11 cellular contexts compared by ENCODE assay signal in the genomic region with DNA sequence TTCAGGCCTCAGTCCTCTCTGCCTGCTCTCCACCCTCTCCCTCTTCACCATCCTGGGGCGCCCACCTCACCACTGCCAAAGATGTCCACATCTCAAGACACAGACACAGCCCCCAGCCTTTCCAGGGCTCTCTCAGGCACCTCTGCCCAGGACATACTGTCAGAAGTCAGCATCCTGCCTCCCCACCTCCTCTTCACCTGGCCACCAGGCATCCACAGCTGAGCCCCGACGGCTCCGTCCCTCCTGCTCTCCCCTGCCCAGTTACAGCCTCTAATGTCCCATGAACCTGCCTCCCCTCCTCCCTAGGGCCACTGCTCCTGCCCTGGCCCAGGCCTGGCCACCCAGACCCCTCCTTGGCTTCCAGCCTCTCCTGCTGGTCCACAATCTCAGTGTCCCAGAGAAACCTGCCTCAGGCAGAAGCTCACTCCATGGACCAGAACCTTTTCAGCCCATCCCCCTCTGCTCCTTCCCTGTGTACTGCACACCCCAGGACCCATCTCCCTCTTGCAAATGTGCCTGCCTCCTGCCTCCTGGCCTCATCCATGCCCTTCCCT. TPM values are rescaled to one million over a fixed set of nuclear protein-coding genes. Genes with fewer than 3 reads are reported as not detected.
DNase-seq lines count a peak whose midpoint lies in the region; ATAC-seq and TF ChIP-seq lines count a peak whose summit lies in the region.
"Had no signal": no experiment of that assay in that cellular context is flagged by ENCODE, and none has a peak within 500 bp of the region (broad histone marks: within the 10 kb centered on the region; RNA-seq: fewer than 3 reads in every experiment).

No MANE protein-coding gene starts in this region.

- H3K9me3 Mint-ChIP-seq in CD8-positive, alpha-beta T cell, result no peaks in the 10 kb centered on the region
- no peaks in the 10 kb centered on the region for H3K9me3 Mint-ChIP-seq in dendritic cell treated with granulocyte-macrophage colony-stimulating factor and Interleukin-4, amounts not matched to agents 40 ng/mL and 50 ng/mL, for 4 days

- BruUV-seq in PC-3 (replicated peaks; lab: Mats Ljungman, UMichigan), result no TSS peak

- H3K79me2 ChIP-seq in PC-3 (ENCODE audit: low read length), result peaks cover 27% of the 10 kb centered on the region

- peak in 1 of 7 experiments; percentile 10 for DNase-seq in CD8-positive, alpha-beta T cell
- DNase-seq in PC-3, result no peak
- DNase-seq in psoas muscle, result no peak
- no peak for DNase-seq in kidney glomerular epithelial cell (lab: John Stamatoyannopoulos, UW)
- no peak for DNase-seq in medulla oblongata (ENCODE audit: extremely low spot score)
- DNase-seq in epidermal melanocyte (ENCODE audit: insufficient read length, low spot score), result no peak
- DNase-seq in activated CD4-positive, CD25-positive, alpha-beta regulatory T cell (lab: John Stamatoyannopoulos, UW), result no peak
- DNase-seq: foreskin keratinocyte; NCI-H1105; stimulated activated CD4-positive, alpha-beta T cell treated with anti-CD3 and anti-CD28 coated beads, Interleukin-4, amount 100 ng/mL, for 24 hours had no signal

- intact Hi-C loops in CD8-positive, alpha-beta T cell (cut with DNase I, micrococcal nuclease), result no loop called here
- intact Hi-C loops in PC-3 (cut with micrococcal nuclease), result loop anchor here (2.0 kb wide), 1 partner anchor 16 kb away; the partner anchor contains the start of gene ZNRD2
- intact Hi-C loops in dendritic cell treated with granulocyte-macrophage colony-stimulating factor and Interleukin-4, amounts not matched to agents 40 ng/mL and 50 ng/mL, for 4 days (cut with micrococcal nuclease), result no loop called here
- intact Hi-C loops in psoas muscle (cut with DNase I), result no loop called here

- peaks cover 66% of the 10 kb centered on the region for H3K4me1 Mint-ChIP-seq in CD8-positive, alpha-beta T cell (ENCODE audit: low read depth)
- H3K4me1 Mint-ChIP-seq in dendritic cell treated with granulocyte-macrophage colony-stimulating factor and Interleukin-4, amounts not matched to agents 40 ng/mL and 50 ng/mL, for 4 days (ENCODE audit: low read depth), result peaks cover 62% of the 10 kb centered on the region

- POLR2A ChIA-PET in CD8-positive, alpha-beta T cell (lab: Charles Lee), result interaction anchor here (1.6 kb wide), 1 partner anchor 18 kb away, joined by 7 read pairs; the partner anchor contains the start of gene FAM89B
- POLR2A ChIA-PET in PC-3 (lab: Charles Lee; ENCODE audit: unreplicated experiment), result no interaction called here

- peak overlapping the region; percentile 39 for H3K27ac ChIP-seq in CD8-positive, alpha-beta T cell (ENCODE audit: low read depth, low read length)
- H3K27ac ChIP-seq in PC-3 (ENCODE audit: low read length), result peak overlapping the region; percentile 80
- peak overlapping the region; percentile 99 for H3K27ac ChIP-seq in psoas muscle
- H3K27ac ChIP-seq: foreskin keratinocyte had no signal

- CTCF ChIA-PET in CD8-positive, alpha-beta T cell (lab: Charles Lee), result interaction anchor here (0.6 to 6.3 kb wide), 5 partner anchors 10 to 406 kb away, joined by 3 to 55 read pairs (median 3); partner anchors contain the start of gene ZNRD2
- CTCF ChIA-PET in PC-3 (lab: Charles Lee), result interaction anchor here (0.7 kb wide), 1 partner anchor 19 kb away, joined by 3 read pairs; no protein-coding TSS in a partner anchor

- peak overlapping the region; percentile 89 for H3K27ac Mint-ChIP-seq in CD8-positive, alpha-beta T cell
- peak overlapping the region; percentile 39 for H3K27ac Mint-ChIP-seq in dendritic cell treated with granulocyte-macrophage colony-stimulating factor and Interleukin-4, amounts not matched to agents 40 ng/mL and 50 ng/mL, for 4 days

- WGBS in psoas muscle, 3 donors, result 78 to 98% (median 79%) methylated on average over 4 of the region's 4 CpGs

- H3F3A ChIP-seq in PC-3 (ENCODE audit: low read length, unreplicated experiment), result peaks cover 6% of the 10 kb centered on the region

- H4K20me1 ChIP-seq in PC-3 (ENCODE audit: low read length), result no peaks in the 10 kb centered on the region

- peak overlapping the region; percentile 22 for H3K4me3 ChIP-seq in CD8-positive, alpha-beta T cell (ENCODE audit: low read depth, low read length)
- peak overlapping the region; percentile 68 for H3K4me3 ChIP-seq in PC-3 (ENCODE audit: low read length)
- H3K4me3 ChIP-seq in psoas muscle, result peak overlapping the region; percentile 14

- H3K36me3 ChIP-seq in CD8-positive, alpha-beta T cell (ENCODE audit: insufficient read depth, low read length), result peaks cover 11% of the 10 kb centered on the region
- H3K36me3 ChIP-seq in PC-3 (ENCODE audit: low read depth, low read length) (peaks cover 4% of the 10 kb centered on the region; the same call in 1 of the 2 replicates), psoas muscle (ENCODE audit: insufficient read depth in 1 of 2, low read depth in 1 of 2) (peaks cover 0 to 31% of the 10 kb centered on the region in 2 donors)

- TF ChIP-seq CTCF in CD8-positive, alpha-beta T cell (IDR thresholded peaks at IDR 0.05), result no peak
- TF ChIP-seq CTCF in PC-3 (conservative IDR thresholded peaks at IDR 0.05; ENCODE audit: low read depth, low read length) (no peak), psoas muscle (IDR thresholded peaks at IDR 0.05) (no peak)

- H3K4me1 ChIP-seq in CD8-positive, alpha-beta T cell (ENCODE audit: insufficient read depth, low read length), result peaks cover 72% of the 10 kb centered on the region
- H3K4me1 ChIP-seq in PC-3 (ENCODE audit: insufficient read depth, low read length) (peaks cover 58% of the 10 kb centered on the region), psoas muscle (peaks cover 41% of the 10 kb centered on the region)

- peaks cover 28% of the 10 kb centered on the region for H3K36me3 Mint-ChIP-seq in CD8-positive, alpha-beta T cell
- no peaks in the 10 kb centered on the region for H3K36me3 Mint-ChIP-seq in dendritic cell treated with granulocyte-macrophage colony-stimulating factor and Interleukin-4, amounts not matched to agents 40 ng/mL and 50 ng/mL, for 4 days (ENCODE audit: low read depth)

- H2AFZ ChIP-seq in PC-3 (ENCODE audit: low read length), result no peak overlapping the region

- no peaks in the 10 kb centered on the region for H3K27me3 ChIP-seq in CD8-positive, alpha-beta T cell (ENCODE audit: insufficient read depth, low read length)
- H3K27me3 ChIP-seq in PC-3 (ENCODE audit: low read length) (no peaks in the 10 kb centered on the region), psoas muscle (ENCODE audit: insufficient read depth in 3 of 3, low read length in 2 of 3) (no peaks in the 10 kb centered on the region)
- H3K27me3 ChIP-seq: foreskin keratinocyte had no signal

- peak overlapping the region; percentile 31 for H3K9ac ChIP-seq in PC-3 (ENCODE audit: low read length)

- H3K9me3 ChIP-seq in CD8-positive, alpha-beta T cell (ENCODE audit: low read length), result no peaks in the 10 kb centered on the region
- no peaks in the 10 kb centered on the region for H3K9me3 ChIP-seq in PC-3 (ENCODE audit: low read length)
- no peaks in the 10 kb centered on the region for H3K9me3 ChIP-seq in psoas muscle

- no peaks in the 10 kb centered on the region for H3K27me3 Mint-ChIP-seq in CD8-positive, alpha-beta T cell (ENCODE audit: low read depth)
- peaks cover 41% of the 10 kb centered on the region for H3K27me3 Mint-ChIP-seq in dendritic cell treated with granulocyte-macrophage colony-stimulating factor and Interleukin-4, amounts not matched to agents 40 ng/mL and 50 ng/mL, for 4 days

- peak overlapping the region; percentile 93 for H3K4me2 ChIP-seq in PC-3 (ENCODE audit: low read length)

- H3K9me2 ChIP-seq in PC-3 (replicated peaks; ENCODE audit: low read length), result no peaks in the 10 kb centered on the region

- no peak for ATAC-seq in CD8-positive, alpha-beta T cell
- ATAC-seq in PC-3 (no peak), psoas muscle (no peak)
- ATAC-seq: foreskin keratinocyte had no signal

- peak overlapping the region; percentile 89 for H3K4me3 Mint-ChIP-seq in CD8-positive, alpha-beta T cell
- H3K4me3 Mint-ChIP-seq in dendritic cell treated with granulocyte-macrophage colony-stimulating factor and Interleukin-4, amounts not matched to agents 40 ng/mL and 50 ng/mL, for 4 days, result no peak overlapping the region

RNA-seq across cellular contexts. Expression of gene LTBP3, which starts 3.2 kb away (rescaled TPM):
- 100 to 1,000 TPM; 231 to 246 TPM for total RNA-seq in CD8-positive, alpha-beta T cell
- total RNA-seq in PC-3 (2014; rRNA removed) (197 and 233 TPM in 2 replicates), psoas muscle (10 to 100 TPM; 27.9 to 82.3 (median 51.4) TPM)
- polyA plus RNA-seq in psoas muscle, result 10 to 100 TPM; 12.7 to 19.2 (median 17.2) TPM

RNA-seq across cellular contexts. Expression of gene ZNRD2, which starts 15.4 kb away (rescaled TPM):
- 10 to 100 TPM; 35.6 to 41.4 TPM for total RNA-seq in CD8-positive, alpha-beta T cell
- 126 and 206 TPM in 2 replicates for total RNA-seq in PC-3 (2014; rRNA removed)
- 10 to 100 TPM; 31.6 to 43.5 (median 38.0) TPM for total RNA-seq in psoas muscle
- 100 to 1,000 TPM in 1 of 3 donors, 10 to 100 TPM in 2; 58.8 to 118 (median 94.2) TPM for polyA plus RNA-seq in psoas muscle

RNA-seq across cellular contexts. Expression of gene FAM89B, which starts 17.4 kb away (rescaled TPM):
- 10 to 100 TPM; 20.6 to 20.8 TPM for total RNA-seq in CD8-positive, alpha-beta T cell
- 76.3 and 87.7 TPM in 2 replicates for total RNA-seq in PC-3 (2014; rRNA removed)
- 100 to 1,000 TPM in 1 of 4 donors, 10 to 100 TPM in 3; 59.0 to 110 (median 66.9) TPM for total RNA-seq in psoas muscle
- 100 to 1,000 TPM in 1 of 3 donors, 10 to 100 TPM in 2; 66.9 to 112 (median 67.4) TPM for polyA plus RNA-seq in psoas muscle

RNA-seq across cellular contexts. Expression of gene EHBP1L1, which starts 20.9 kb away (rescaled TPM):
- total RNA-seq in CD8-positive, alpha-beta T cell, result 10 to 100 TPM; 64.7 to 65.1 TPM
- total RNA-seq in PC-3 (2014; rRNA removed) (126 and 200 TPM in 2 replicates), psoas muscle (100 to 1,000 TPM; 208 to 345 (median 282) TPM)
- polyA plus RNA-seq in psoas muscle, result 100 to 1,000 TPM; 114 to 177 (median 170) TPM

RNA-seq across cellular contexts. Expression of gene SCYL1, which starts 30.0 kb away (rescaled TPM):
- total RNA-seq in CD8-positive, alpha-beta T cell, result 10 to 100 TPM; 55.8 to 60.4 TPM
- total RNA-seq in PC-3 (2014; rRNA removed) (201 and 262 TPM in 2 replicates), psoas muscle (100 to 1,000 TPM in 1 of 4 donors, 10 to 100 TPM in 3; 77.8 to 106 (median 92.6) TPM)
- 10 to 100 TPM; 66.9 to 87.4 (median 79.4) TPM for polyA plus RNA-seq in psoas muscle

Comparison
In these comparisons a context has a peak if more than half of its experiments do, and no peak if none do; other contexts are left out.
1. H3K27ac ChIP-seq: peak in every context shown above with its lines; median percentile 99 in psoas muscle; 80 in PC-3; 39 in CD8-positive, alpha-beta T cell.
2. H3K4me3 ChIP-seq: peak in every context shown above with its lines; median percentile 68 in PC-3; 22 in CD8-positive, alpha-beta T cell; 14 in psoas muscle.